ENCODE assay signal across 20 cellular contexts in the genomic region with DNA sequence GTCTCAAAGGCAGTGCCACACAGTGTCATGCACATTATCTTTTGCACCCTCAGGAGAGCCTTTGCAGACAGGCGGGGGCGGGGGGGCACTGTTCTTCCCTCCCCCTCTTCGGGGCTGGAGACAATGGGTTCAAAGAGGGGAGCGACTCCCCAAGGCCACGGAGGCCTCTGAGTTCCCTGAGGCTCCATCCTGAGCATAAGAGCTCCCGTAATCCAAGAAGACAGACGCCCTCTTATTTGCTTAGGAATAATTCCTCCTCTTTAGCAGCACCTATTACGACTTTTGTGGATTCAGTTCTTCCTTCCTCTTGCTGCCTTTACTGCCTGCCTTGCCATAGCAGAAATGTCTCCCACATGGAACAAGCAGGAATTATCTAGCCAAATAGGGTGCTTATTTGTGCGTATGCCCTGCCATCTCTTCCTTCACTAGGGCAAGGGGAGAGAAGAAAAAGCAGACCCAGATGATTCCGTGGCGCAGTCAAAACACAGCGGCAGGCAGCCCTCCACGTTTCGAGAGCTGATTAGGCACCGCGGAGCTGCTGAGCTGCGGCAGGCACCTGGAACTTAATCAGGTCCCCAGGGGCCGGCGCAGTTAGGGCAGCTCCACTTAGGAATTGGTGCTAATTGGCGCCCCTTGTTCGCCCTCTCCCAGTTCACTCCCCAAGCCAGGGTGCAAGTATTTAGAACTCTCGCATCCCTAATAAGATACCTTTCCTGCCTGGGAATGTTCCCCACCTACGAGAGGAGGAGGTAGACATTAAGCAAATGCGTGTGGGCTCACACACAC.
DNase-seq lines count a peak whose midpoint lies in the region; ATAC-seq and TF ChIP-seq lines count a peak whose summit lies in the region.
"Had no signal": no experiment of that assay in that cellular context is flagged by ENCODE, and none has a peak within 500 bp of the region (broad histone marks: within the 10 kb centered on the region; RNA-seq: fewer than 3 reads in every experiment).

No MANE protein-coding gene starts in this region.

- TF ChIP-seq EP300 in neural cell (conservative IDR thresholded peaks at IDR 0.05; ENCODE audit: poor library complexity, severe bottlenecking): peak; percentile 14

- TF ChIP-seq CTCF in H9 (conservative IDR thresholded peaks at IDR 0.05): no peak
- no peak for TF ChIP-seq CTCF in neural cell (IDR thresholded peaks at IDR 0.05; ENCODE audit: poor library complexity, severe bottlenecking)

- H2BK5ac ChIP-seq in H9 (ENCODE audit: insufficient read length, low read length): no peak overlapping the region

- DNase-seq in H9 (peak; percentile 43), NCI-H1436 (lab: John Stamatoyannopoulos, UW) (peak; percentile 88), SK-N-DZ (ENCODE audit: low spot score) (peak; percentile 37), KBM-7 (no peak)
- DNase-seq: brain microvascular endothelial cell; cortex of kidney; immature natural killer cell; Kasumi-1; mammary epithelial cell; naive B cell; NCI-H1048; pancreas; SJCRH30; stimulated activated CD4-positive, alpha-beta T cell treated with anti-CD3 and anti-CD28 coated beads, Interleukin-1b, Interleukin-23, amount 100 ng/mL, for 48 hours; T-helper 17 cell had no signal

- H3K23ac ChIP-seq in H9 (ENCODE audit: insufficient read length, low read depth, low read length): no peak overlapping the region

- H2BK15ac ChIP-seq in H9 (ENCODE audit: low read depth, low read length): no peak overlapping the region

- no peaks in the 10 kb centered on the region for H4K20me1 ChIP-seq in H9 (ENCODE audit: control insufficient read depth, insufficient read depth, insufficient read length)
- no peaks in the 10 kb centered on the region for H4K20me1 ChIP-seq in neural cell (ENCODE audit: insufficient read depth)

- H3K4me3 ChIP-seq in neural cell (ENCODE audit: low read length): no peak overlapping the region
- H3K4me3 ChIP-seq: pancreas, SJCRH30 had no signal

- no peak overlapping the region for H4K8ac ChIP-seq in H9 (replicated peaks; ENCODE audit: insufficient read length, low read depth, low read length)

- H4K91ac ChIP-seq in H9 (ENCODE audit: insufficient read length, low read depth, low read length): no peak overlapping the region

- H3K9me2 ChIP-seq in neural cell (ENCODE audit: insufficient read depth, low read length): no peaks in the 10 kb centered on the region

- H3F3A ChIP-seq in neural cell (ENCODE audit: insufficient read depth, low read length, poor library complexity, severe bottlenecking): no peaks in the 10 kb centered on the region

- no peak overlapping the region for H4K5ac ChIP-seq in H9 (ENCODE audit: insufficient read length, low read depth, low read length)

- no peak overlapping the region for H3K18ac ChIP-seq in H9 (ENCODE audit: insufficient read length, low read depth, low read length)

- 0 out of 2 replicates have a peak, but pooled peaks cover 2% of the 10 kb centered on the region for H3K4me1 ChIP-seq in H9 (ENCODE audit: insufficient read depth, low read length)
- H3K4me1 ChIP-seq: pancreas, SJCRH30 had no signal

- no peak for ATAC-seq in GM21786 (IDR thresholded peaks at IDR 0.05; ENCODE audit: unreplicated experiment)
- ATAC-seq in GM19023 (IDR thresholded peaks at IDR 0.05; ENCODE audit: unreplicated experiment): no peak
- ATAC-seq: pancreas, T-helper 17 cell had no signal

- H3K4me2 ChIP-seq in H9 (ENCODE audit: insufficient read depth, insufficient read length, low read length): no peak overlapping the region
- H3K4me2 ChIP-seq in neural cell (ENCODE audit: low read length): no peak overlapping the region

- H3K27ac Mint-ChIP-seq in H9: peak overlapping the region in 1 of 3 experiments; percentile 52; a peak in 1 of 7 replicates
- H3K27ac Mint-ChIP-seq: immature natural killer cell; naive B cell; stimulated activated naive CD8-positive, alpha-beta T cell treated with anti-CD3 and anti-CD28 coated beads, Interleukin-15, Interleukin-2, amounts not matched to agents 100 ng/mL and 50 ng/mL, for 24 hours; T-helper 17 cell; type B pancreatic cell had no signal

- no peak for TF ChIP-seq RAD21 in neural cell (conservative IDR thresholded peaks at IDR 0.05)

- no peak overlapping the region for H2BK12ac ChIP-seq in H9 (ENCODE audit: insufficient read length, low read depth, low read length)

- H3K9me3 ChIP-seq in H9 (ENCODE audit: control insufficient read depth, low read depth, low read length) (no peaks in the 10 kb centered on the region), neural cell (ENCODE audit: low read length) (no peaks in the 10 kb centered on the region)
- H3K9me3 ChIP-seq: pancreas, SJCRH30 had no signal

- H3K79me2 ChIP-seq in H9 (ENCODE audit: insufficient read depth, low read length) (no peaks in the 10 kb centered on the region), neural cell (replicated peaks; ENCODE audit: insufficient read depth, low read length) (no peaks in the 10 kb centered on the region)

- H3K9ac ChIP-seq in H9 (ENCODE audit: extremely low read depth, insufficient read length, low read length): no peak overlapping the region
- H3K9ac ChIP-seq in neural cell (ENCODE audit: low read length): peak overlapping the region; percentile 46

- H3K27me3 Mint-ChIP-seq in H9 (ENCODE audit: low read depth): peaks cover 7% of the 10 kb centered on the region
- H3K27me3 Mint-ChIP-seq: naive B cell; stimulated activated naive CD8-positive, alpha-beta T cell treated with anti-CD3 and anti-CD28 coated beads, Interleukin-15, Interleukin-2, amounts not matched to agents 100 ng/mL and 50 ng/mL, for 24 hours had no signal

- in situ Hi-C loops in KBM-7 (cut with MboI; ENCODE audit: low pct_unique_long_range_greater_than_20kb, low sequenced_read_pairs): no loop called here

- H3T11ph ChIP-seq in H9 (ENCODE audit: low read length): no peak overlapping the region

- H2AFZ ChIP-seq in H9 (ENCODE audit: low read length) (no peak overlapping the region), neural cell (ENCODE audit: low read depth, low read length) (no peak overlapping the region)

- no peak overlapping the region for H3K14ac ChIP-seq in H9 (ENCODE audit: insufficient read depth, low read length)

- no peak overlapping the region for H2BK20ac ChIP-seq in H9 (ENCODE audit: low read depth, low read length, poor library complexity, severe bottlenecking)

- no peaks in the 10 kb centered on the region for H3K9me3 Mint-ChIP-seq in H9
- H3K9me3 Mint-ChIP-seq: stimulated activated naive CD8-positive, alpha-beta T cell treated with anti-CD3 and anti-CD28 coated beads, Interleukin-15, Interleukin-2, amounts not matched to agents 100 ng/mL and 50 ng/mL, for 24 hours; type B pancreatic cell had no signal

- no peak overlapping the region; a peak in 1 of 5 replicates for H3K4me3 Mint-ChIP-seq in H9
- H3K4me3 Mint-ChIP-seq: immature natural killer cell; naive B cell; stimulated activated naive CD8-positive, alpha-beta T cell treated with anti-CD3 and anti-CD28 coated beads, Interleukin-15, Interleukin-2, amounts not matched to agents 100 ng/mL and 50 ng/mL, for 24 hours; T-helper 17 cell; type B pancreatic cell had no signal

- no CpG with 5 or more reads among the region's 24 CpGs for WGBS in H9 (ENCODE audit: extremely low coverage, insufficient read length, low lambda C conversion rate)

- no peak overlapping the region for H2BK120ac ChIP-seq in H9 (ENCODE audit: low read depth, low read length, poor library complexity, severe bottlenecking)

- H3K27me3 ChIP-seq in H9 (ENCODE audit: insufficient read depth, low read length) (no peaks in the 10 kb centered on the region), neural cell (ENCODE audit: insufficient read depth, low read depth, low read length) (no peaks in the 10 kb centered on the region)
- H3K27me3 ChIP-seq: brain microvascular endothelial cell, pancreas had no signal

- peaks cover 14 to 17% of the 10 kb centered on the region in 2 experiments for H3K4me1 Mint-ChIP-seq in H9
- H3K4me1 Mint-ChIP-seq: immature natural killer cell, naive B cell, T-helper 17 cell had no signal

- H3K23me2 ChIP-seq in H9 (ENCODE audit: insufficient read length, low read depth, low read length, poor library complexity, severe bottlenecking): no peaks in the 10 kb centered on the region

- no peak overlapping the region for H3K4ac ChIP-seq in H9 (ENCODE audit: low read depth, low read length)

- H3K27ac ChIP-seq in H9 (ENCODE audit: insufficient read length, low read depth, low read length): no peak overlapping the region
- peak overlapping the region; percentile 70 for H3K27ac ChIP-seq in neural cell (ENCODE audit: low read length)
- H3K27ac ChIP-seq: brain microvascular endothelial cell, pancreas, SJCRH30 had no signal

- H2AK5ac ChIP-seq in H9 (ENCODE audit: insufficient read length, low read length): no peak overlapping the region

- no peaks in the 10 kb centered on the region for H3K36me3 Mint-ChIP-seq in H9 (ENCODE audit: insufficient read depth in 1 of 3, low read depth in 3 of 3)
- H3K36me3 Mint-ChIP-seq: immature natural killer cell, naive B cell, type B pancreatic cell had no signal

- H3K36me3 ChIP-seq in neural cell (ENCODE audit: insufficient read depth, low read length): no peaks in the 10 kb centered on the region
- H3K36me3 ChIP-seq: brain microvascular endothelial cell, pancreas, SJCRH30 had no signal

- H3K79me1 ChIP-seq in H9 (ENCODE audit: insufficient read depth, low read depth, low read length, poor library complexity, severe bottlenecking): no peaks in the 10 kb centered on the region

- no peak overlapping the region for H3K56ac ChIP-seq in H9 (ENCODE audit: insufficient read length, low read depth, low read length)

TF ChIP-seq in neural cell, 6 proteins besides CTCF, POLR2A, EP300 and RAD21 (continues in another document):
- TF ChIP-seq POLR2AphosphoS5 (IDR thresholded peaks at IDR 0.05): peak; percentile 20
